ENCODE assay signal across 8 cellular contexts in the genomic region with DNA sequence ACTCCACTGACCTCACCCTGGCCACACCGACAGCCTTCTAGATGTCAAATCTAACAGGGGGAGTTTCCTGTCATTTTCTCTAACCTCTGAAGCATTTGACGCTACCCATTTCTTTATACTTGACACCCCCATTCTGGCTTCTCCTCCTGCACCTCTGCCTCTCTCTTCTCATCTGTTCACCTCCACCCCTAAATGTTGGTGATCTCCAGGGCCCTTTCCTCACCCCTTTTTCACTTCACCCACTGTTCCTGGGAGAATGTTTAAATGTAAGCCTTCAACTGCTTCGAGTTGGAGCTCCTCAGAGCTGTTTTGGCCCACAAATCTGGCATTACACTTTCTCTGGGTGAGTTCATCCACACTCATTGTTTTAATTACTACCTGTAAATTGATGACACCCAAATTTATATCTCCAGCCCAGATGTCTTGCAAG. TPM values are rescaled to one million over a fixed set of nuclear protein-coding genes. Genes with fewer than 3 reads are reported as not detected.
DNase-seq lines count a peak whose midpoint lies in the region; ATAC-seq and TF ChIP-seq lines count a peak whose summit lies in the region.

No MANE protein-coding gene starts in this region.

- no peak overlapping the region for H2BK15ac ChIP-seq in H9 (ENCODE audit: low read depth, low read length)

- no peak overlapping the region for H2BK5ac ChIP-seq in H9 (ENCODE audit: insufficient read length, low read length)

- no peak overlapping the region for H2BK12ac ChIP-seq in H9 (ENCODE audit: insufficient read length, low read depth, low read length)

- CTCF ChIA-PET in WTC11 (lab: Charles Lee), result interaction anchor here (1.3 to 5.8 kb wide), 13 partner anchors 9 to 214 kb away, joined by 3 to 77 read pairs (median 10); partner anchors contain the start of genes CIDEB, DHRS1, IRF9 and LTB4R

- no peak overlapping the region for H3K4ac ChIP-seq in H9 (ENCODE audit: low read depth, low read length)

- H3K56ac ChIP-seq in H9 (ENCODE audit: insufficient read length, low read depth, low read length), result no peak overlapping the region

- POLR2A ChIA-PET in WTC11 (lab: Charles Lee), result interaction anchor here (0.5 to 1.5 kb wide), 10 partner anchors 9 to 96 kb away, joined by 3 to 20 read pairs (median 4); partner anchors contain the start of genes CHMP4A, DHRS1, MDP1 and NFATC4

- peaks cover 12 to 14% of the 10 kb centered on the region in 2 experiments for H3K4me1 Mint-ChIP-seq in H9
- H3K4me1 Mint-ChIP-seq in WTC11, result peaks cover 16% of the 10 kb centered on the region

- no peak overlapping the region for H2AK5ac ChIP-seq in H9 (ENCODE audit: insufficient read length, low read length)

- no peaks in the 10 kb centered on the region for H3K9me3 ChIP-seq in H9 (ENCODE audit: control insufficient read depth, low read depth, low read length)
- H3K9me3 ChIP-seq in skeletal muscle satellite cell (replicated peaks; ENCODE audit: low read length), result no peaks in the 10 kb centered on the region

- no peak overlapping the region for H2BK20ac ChIP-seq in H9 (ENCODE audit: low read depth, low read length, poor library complexity, severe bottlenecking)

- no peak overlapping the region for H4K5ac ChIP-seq in H9 (ENCODE audit: insufficient read length, low read depth, low read length)

- H4K8ac ChIP-seq in H9 (replicated peaks; ENCODE audit: insufficient read length, low read depth, low read length), result no peak overlapping the region

- no peaks in the 10 kb centered on the region for H3K27me3 Mint-ChIP-seq in H9 (ENCODE audit: low read depth)
- H3K27me3 Mint-ChIP-seq in WTC11 (ENCODE audit: low read depth), result no peaks in the 10 kb centered on the region

- H3K27ac Mint-ChIP-seq in H9 (no peak overlapping the region), WTC11 (no peak overlapping the region)

- H3K4me1 ChIP-seq in H9 (ENCODE audit: insufficient read depth, low read length) (no peaks in the 10 kb centered on the region), foreskin keratinocyte (peaks cover 19% of the 10 kb centered on the region), skeletal muscle satellite cell (ENCODE audit: control insufficient read depth, insufficient read depth, low read length) (peaks cover 9% of the 10 kb centered on the region)

- no peak for ATAC-seq in WTC11
- ATAC-seq in foreskin keratinocyte, result no peak
- no peak for ATAC-seq in GM21529 (IDR thresholded peaks at IDR 0.05; ENCODE audit: unreplicated experiment)
- no peak for ATAC-seq in GM18870 (IDR thresholded peaks at IDR 0.05; ENCODE audit: unreplicated experiment)
- ATAC-seq in HG02938 (IDR thresholded peaks at IDR 0.05; ENCODE audit: unreplicated experiment), result no peak

- H3K36me3 ChIP-seq in skeletal muscle satellite cell (ENCODE audit: insufficient read depth, low read length), result peaks cover 13% of the 10 kb centered on the region

- no peak overlapping the region for H3K18ac ChIP-seq in H9 (ENCODE audit: insufficient read length, low read depth, low read length)

- TF ChIP-seq CTCF in H9 (conservative IDR thresholded peaks at IDR 0.05), result no peak
- TF ChIP-seq CTCF in WTC11 (IDR thresholded peaks at IDR 0.05), result no peak
- TF ChIP-seq CTCF in foreskin keratinocyte (conservative IDR thresholded peaks at IDR 0.05), result no peak

- no peak overlapping the region for H3K14ac ChIP-seq in H9 (ENCODE audit: insufficient read depth, low read length)

- no peaks in the 10 kb centered on the region for H3K79me1 ChIP-seq in H9 (ENCODE audit: insufficient read depth, low read depth, low read length, poor library complexity, severe bottlenecking)

- H3K9me3 Mint-ChIP-seq in H9 (no peaks in the 10 kb centered on the region), WTC11 (no peaks in the 10 kb centered on the region)

- no peaks in the 10 kb centered on the region for H4K20me1 ChIP-seq in H9 (ENCODE audit: control insufficient read depth, insufficient read depth, insufficient read length)

- peaks cover 8% of the 10 kb centered on the region for H3K23me2 ChIP-seq in H9 (ENCODE audit: insufficient read length, low read depth, low read length, poor library complexity, severe bottlenecking)

- H3K4me2 ChIP-seq in H9 (ENCODE audit: insufficient read depth, insufficient read length, low read length) (peak overlapping the region; percentile 69), skeletal muscle satellite cell (ENCODE audit: low read length) (peak overlapping the region; percentile 99)

- H3K79me2 ChIP-seq in H9 (ENCODE audit: insufficient read depth, low read length), result no peaks in the 10 kb centered on the region

- WGBS in H9 (ENCODE audit: extremely low coverage, insufficient read length, low lambda C conversion rate), result no CpG with 5 or more reads among the region's 3 CpGs

- H3K4me3 ChIP-seq in skeletal muscle satellite cell (ENCODE audit: low read length), result peak overlapping the region; percentile 95

- H3K23ac ChIP-seq in H9 (ENCODE audit: insufficient read length, low read depth, low read length), result no peak overlapping the region

- H3K27ac ChIP-seq in H9 (ENCODE audit: insufficient read length, low read depth, low read length), result no peak overlapping the region
- peak overlapping the region; percentile 93 for H3K27ac ChIP-seq in foreskin keratinocyte

- no peak overlapping the region for H2BK120ac ChIP-seq in H9 (ENCODE audit: low read depth, low read length, poor library complexity, severe bottlenecking)

- DNase-seq in H9, result no peak
- DNase-seq in WTC11 (ENCODE audit: low spot score), result no peak
- DNase-seq in foreskin keratinocyte, result no peak
- no peak for DNase-seq in stimulated activated CD4-positive, alpha-beta T cell treated with anti-CD3 and anti-CD28 coated beads, Interleukin-4, amount 100 ng/mL, for 1 hour

- H4K91ac ChIP-seq in H9 (ENCODE audit: insufficient read length, low read depth, low read length), result no peak overlapping the region

- H3K27me3 ChIP-seq in H9 (ENCODE audit: insufficient read depth, low read length) (no peaks in the 10 kb centered on the region), foreskin keratinocyte (no peaks in the 10 kb centered on the region), skeletal muscle satellite cell (ENCODE audit: control insufficient read depth, insufficient read depth, low read length) (no peaks in the 10 kb centered on the region)

- no peak overlapping the region for H2AFZ ChIP-seq in H9 (ENCODE audit: low read length)

- no peak overlapping the region for H3T11ph ChIP-seq in H9 (ENCODE audit: low read length)

- no peak overlapping the region for H3K9ac ChIP-seq in H9 (ENCODE audit: extremely low read depth, insufficient read length, low read length)
- H3K9ac ChIP-seq in skeletal muscle satellite cell (ENCODE audit: low read depth, low read length), result peak overlapping the region; percentile 100

- H3K4me3 Mint-ChIP-seq in H9 (peak overlapping the region; percentile 83 to 86), WTC11 (peak overlapping the region; percentile 72)

- H3K36me3 Mint-ChIP-seq in H9 (ENCODE audit: insufficient read depth in 1 of 3, low read depth in 3 of 3) (peaks cover 3 to 10% (median 6%) of the 10 kb centered on the region in 3 experiments; a peak in 5 of 7 replicates), WTC11 (peaks cover 4% of the 10 kb centered on the region; the same call in 1 of the 2 replicates)

TF ChIP-seq in WTC11, 78 proteins besides CTCF, POLR2A, EP300 and RAD21 (continues in another document):
- TF ChIP-seq CBFB (CRISPR knock-in tag; IDR thresholded peaks at IDR 0.05; ENCODE audit: low read depth) (no peak), IRF1 (CRISPR knock-in tag; IDR thresholded peaks at IDR 0.05) (no peak), ZNF219 (CRISPR knock-in tag; IDR thresholded peaks at IDR 0.05; ENCODE audit: borderline replicate concordance) (no peak), ZNF416 (CRISPR knock-in tag; IDR thresholded peaks at IDR 0.05) (no peak)
- TF ChIP-seq, protein P1, sequence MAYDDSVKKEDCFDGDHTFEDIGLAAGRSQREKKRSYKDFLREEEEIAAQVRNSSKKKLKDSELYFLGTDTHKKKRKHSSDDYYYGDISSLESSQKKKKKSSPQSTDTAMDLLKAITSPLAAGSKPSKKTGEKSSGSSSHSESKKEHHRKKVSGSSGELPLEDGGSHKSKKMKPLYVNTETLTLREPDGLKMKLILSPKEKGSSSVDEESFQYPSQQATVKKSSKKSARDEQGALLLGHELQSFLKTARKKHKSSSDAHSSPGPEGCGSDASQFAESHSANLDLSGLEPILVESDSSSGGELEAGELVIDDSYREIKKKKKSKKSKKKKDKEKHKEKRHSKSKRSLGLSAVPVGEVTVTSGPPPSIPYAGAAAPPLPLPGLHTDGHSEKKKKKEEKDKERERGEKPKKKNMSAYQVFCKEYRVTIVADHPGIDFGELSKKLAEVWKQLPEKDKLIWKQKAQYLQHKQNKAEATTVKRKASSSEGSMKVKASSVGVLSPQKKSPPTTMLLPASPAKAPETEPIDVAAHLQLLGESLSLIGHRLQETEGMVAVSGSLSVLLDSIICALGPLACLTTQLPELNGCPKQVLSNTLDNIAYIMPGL (CRISPR knock-in tag; IDR thresholded peaks at IDR 0.05), result no peak

RNA-seq across cellular contexts. Expression of gene RABGGTA, which starts 0.5 kb away (rescaled TPM):
- total RNA-seq in H9 (2021) (25.6 and 26.1 TPM in 2 replicates), WTC11 (2021) (22.3 to 28.1 TPM (median 27.1 TPM) in 3 replicates), foreskin keratinocyte (35.1 and 40.1 TPM in 2 replicates)
- polyA plus RNA-seq in foreskin keratinocyte, result 34.1 and 37.7 TPM in 2 replicates
- total RNA-seq in skeletal muscle satellite cell (2012; rRNA removed), result 22.8 and 34.5 TPM in 2 replicates

RNA-seq across cellular contexts. Expression of gene TGM1, which starts 8.9 kb away (rescaled TPM):
- total RNA-seq in H9 (2021) (1.8 and 2.9 TPM in 2 replicates), WTC11 (2021) (2.5 to 5.2 TPM (median 4.4 TPM) in 3 replicates), foreskin keratinocyte (4.3 and 5.9 TPM in 2 replicates)
- polyA plus RNA-seq in foreskin keratinocyte, result 4.4 and 7.4 TPM in 2 replicates
- 0.51 and 2.0 TPM in 2 replicates for total RNA-seq in skeletal muscle satellite cell (2012; rRNA removed)

RNA-seq across cellular contexts. Expression of gene DHRS1, which starts 27.7 kb away (rescaled TPM):
- total RNA-seq in H9 (2021) (18.2 and 19.1 TPM in 2 replicates), WTC11 (2021) (13.9 to 16.7 TPM (median 15.4 TPM) in 3 replicates), foreskin keratinocyte (69.4 and 82.0 TPM in 2 replicates)
- polyA plus RNA-seq in foreskin keratinocyte, result 75.4 and 91.3 TPM in 2 replicates
- 8.6 and 22.3 TPM in 2 replicates for total RNA-seq in skeletal muscle satellite cell (2012; rRNA removed)

RNA-seq across cellular contexts. Expression of gene NOP9, which starts 27.8 kb away (rescaled TPM):
- total RNA-seq in H9 (2021), result 34.7 and 35.0 TPM in 2 replicates
- 34.3 to 44.4 TPM (median 35.0 TPM) in 3 replicates for total RNA-seq in WTC11 (2021)
- 26.5 and 30.2 TPM in 2 replicates for total RNA-seq in foreskin keratinocyte
- 11.9 and 15.0 TPM in 2 replicates for polyA plus RNA-seq in foreskin keratinocyte
- total RNA-seq in skeletal muscle satellite cell (2012; rRNA removed), result 22.1 and 22.9 TPM in 2 replicates

RNA-seq across cellular contexts. Expression of gene TINF2, which starts 29.4 kb away (rescaled TPM):
- 41.3 and 47.6 TPM in 2 replicates for total RNA-seq in H9 (2021)
- total RNA-seq in WTC11 (2021), result 32.2 to 39.8 TPM (median 35.7 TPM) in 3 replicates
- total RNA-seq in foreskin keratinocyte, result 40.5 and 43.5 TPM in 2 replicates
- polyA plus RNA-seq in foreskin keratinocyte, result 36.7 and 38.7 TPM in 2 replicates
- 29.4 and 45.4 TPM in 2 replicates for total RNA-seq in skeletal muscle satellite cell (2012; rRNA removed)
